Comparison of ENCODE assay signal across 10 cellular contexts in the genomic region with DNA sequence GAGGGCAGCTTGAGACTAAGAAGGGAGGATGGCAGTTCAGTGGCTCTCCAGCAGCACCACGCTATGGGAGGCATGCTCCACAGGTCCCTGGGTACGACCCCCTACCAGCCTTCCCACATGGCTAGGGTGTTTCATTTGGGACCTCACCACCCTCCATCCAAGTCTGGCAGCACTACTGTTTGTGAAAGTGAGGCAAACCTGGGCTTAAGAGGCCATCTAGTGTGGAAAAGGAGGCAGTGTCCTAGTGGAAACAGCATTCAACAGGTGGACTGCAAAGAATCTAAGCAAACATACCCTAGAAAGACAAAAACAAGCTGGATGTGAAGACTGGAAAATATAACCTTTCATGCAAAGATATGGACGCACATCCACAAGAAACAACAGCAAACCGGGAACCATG. TPM values are rescaled to one million over a fixed set of nuclear protein-coding genes. Genes with fewer than 3 reads are reported as not detected.
DNase-seq lines count a peak whose midpoint lies in the region; TF ChIP-seq lines count a peak whose summit lies in the region.
"Had no signal": no experiment of that assay in that cellular context is flagged by ENCODE, and none has a peak within 500 bp of the region (broad histone marks: within the 10 kb centered on the region; RNA-seq: fewer than 3 reads in every experiment).

No MANE protein-coding gene starts in this region.

- no peak overlapping the region for H2AFZ ChIP-seq in osteoblast (ENCODE audit: low read length)

- no peak overlapping the region for H3K4me2 ChIP-seq in osteoblast (ENCODE audit: insufficient read depth, low read length)

- intact Hi-C loops in dorsolateral prefrontal cortex (cut with DNase I) = loop anchor here in 1 of 2 donors (10.0 kb wide), 1 partner anchor 689 kb away; no protein-coding TSS in a partner anchor

- H3K27ac ChIP-seq in dorsolateral prefrontal cortex = no peak overlapping the region
- H3K27ac ChIP-seq in osteoblast (ENCODE audit: low read depth, low read length) = no peak overlapping the region

- H3K36me3 ChIP-seq in osteoblast (ENCODE audit: insufficient read depth, low read length) = no peaks in the 10 kb centered on the region

- no peaks in the 10 kb centered on the region for H3K4me1 ChIP-seq in osteoblast (ENCODE audit: insufficient read depth, low read length)

- H3K4me3 ChIP-seq in dorsolateral prefrontal cortex (no peak overlapping the region), osteoblast (ENCODE audit: insufficient read depth, low read length) (no peak overlapping the region)

- no peaks in the 10 kb centered on the region for H4K20me1 ChIP-seq in osteoblast (ENCODE audit: insufficient read depth, low read length)

- H3K79me2 ChIP-seq in osteoblast (ENCODE audit: insufficient read depth, low read length) = no peaks in the 10 kb centered on the region

- TF ChIP-seq CTCF in GM12873 (IDR thresholded peaks at IDR 0.05; ENCODE audit: insufficient read depth, low read depth, low read length, missing control alignments) (peak; percentile 47), dorsolateral prefrontal cortex (IDR thresholded peaks at IDR 0.05 in 54 of 56, conservative IDR thresholded peaks at IDR 0.05 in 2 of 56; ENCODE audit: low read depth in 1 of 56, partially characterized antibody in 56 of 56) (peak in 45 of 56 donors; percentile 11 to 58 (median 36)), osteoblast (IDR thresholded peaks at IDR 0.05; ENCODE audit: extremely low read depth, low read depth, low read length) (peak; percentile 55)

- H3K27me3 ChIP-seq in dorsolateral prefrontal cortex (no peaks in the 10 kb centered on the region), osteoblast (ENCODE audit: insufficient read depth, low read length) (peaks cover 10% of the 10 kb centered on the region)

- no peaks in the 10 kb centered on the region for H3K9me3 ChIP-seq in osteoblast (ENCODE audit: low read depth, low read length)

- peak; percentile 33 for DNase-seq in NCI-H82 treated with DMSO at 0.1 percent for 48 hours (lab: John Stamatoyannopoulos, UW; ENCODE audit: unreplicated experiment)
- no peak for DNase-seq in dorsolateral prefrontal cortex
- DNase-seq in osteoblast (ENCODE audit: insufficient read length, low spot score, missing footprints) = no peak
- DNase-seq in foreskin melanocyte = no peak
- DNase-seq in cortex of kidney (lab: John Stamatoyannopoulos, UW) = no peak
- DNase-seq in globus pallidus (ENCODE audit: low spot score) = no peak
- no peak for DNase-seq in activated naive CD4-positive, alpha-beta T cell (lab: John Stamatoyannopoulos, UW)

RNA-seq across cellular contexts. Expression of a gene that starts 4.8 kb away (rescaled TPM):
- total RNA-seq in dorsolateral prefrontal cortex (1 to 10 TPM in 1 of 120 experiments, under 1 TPM in 87, not detected in 32; 0.13 to 1.0 (median 0.43) TPM), osteoblast (not detected in 2 replicates)
- total RNA-seq: activated CD8-positive, alpha-beta memory T cell treated with anti-CD3 and anti-CD28 coated beads for 36 hours; skeletal muscle tissue had no signal
